ENCODE assay signal across 1 cellular context in the genomic region with DNA sequence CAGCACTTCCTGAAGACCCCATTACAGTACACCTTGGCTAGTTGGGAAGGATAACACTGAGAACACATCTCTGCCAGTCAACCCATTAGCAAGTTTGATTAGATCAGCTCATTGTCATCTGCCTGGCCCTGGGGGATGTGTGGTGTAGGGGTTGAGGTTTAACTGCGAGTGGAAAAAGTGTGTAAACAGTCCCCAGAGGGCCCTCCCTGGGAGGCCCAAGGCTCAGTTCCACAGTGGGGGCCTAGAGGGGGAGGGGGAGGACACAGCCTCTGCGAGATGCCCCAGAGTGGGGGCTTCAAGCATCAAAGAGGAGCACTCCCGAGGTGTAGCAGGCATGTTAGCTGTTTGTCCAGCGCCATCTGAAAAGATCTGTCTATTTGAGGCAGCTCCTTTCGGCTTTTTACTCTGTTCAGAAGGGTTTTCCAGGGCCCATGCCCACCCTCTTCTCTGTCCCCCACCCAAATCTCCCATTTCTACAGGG.
TF ChIP-seq lines count a peak whose summit lies in the region.

No MANE protein-coding gene starts in this region.

TF ChIP-seq in K562, 482 proteins besides CTCF, POLR2A, EP300 and RAD21 (continued from another document):
- TF ChIP-seq, protein P1, sequence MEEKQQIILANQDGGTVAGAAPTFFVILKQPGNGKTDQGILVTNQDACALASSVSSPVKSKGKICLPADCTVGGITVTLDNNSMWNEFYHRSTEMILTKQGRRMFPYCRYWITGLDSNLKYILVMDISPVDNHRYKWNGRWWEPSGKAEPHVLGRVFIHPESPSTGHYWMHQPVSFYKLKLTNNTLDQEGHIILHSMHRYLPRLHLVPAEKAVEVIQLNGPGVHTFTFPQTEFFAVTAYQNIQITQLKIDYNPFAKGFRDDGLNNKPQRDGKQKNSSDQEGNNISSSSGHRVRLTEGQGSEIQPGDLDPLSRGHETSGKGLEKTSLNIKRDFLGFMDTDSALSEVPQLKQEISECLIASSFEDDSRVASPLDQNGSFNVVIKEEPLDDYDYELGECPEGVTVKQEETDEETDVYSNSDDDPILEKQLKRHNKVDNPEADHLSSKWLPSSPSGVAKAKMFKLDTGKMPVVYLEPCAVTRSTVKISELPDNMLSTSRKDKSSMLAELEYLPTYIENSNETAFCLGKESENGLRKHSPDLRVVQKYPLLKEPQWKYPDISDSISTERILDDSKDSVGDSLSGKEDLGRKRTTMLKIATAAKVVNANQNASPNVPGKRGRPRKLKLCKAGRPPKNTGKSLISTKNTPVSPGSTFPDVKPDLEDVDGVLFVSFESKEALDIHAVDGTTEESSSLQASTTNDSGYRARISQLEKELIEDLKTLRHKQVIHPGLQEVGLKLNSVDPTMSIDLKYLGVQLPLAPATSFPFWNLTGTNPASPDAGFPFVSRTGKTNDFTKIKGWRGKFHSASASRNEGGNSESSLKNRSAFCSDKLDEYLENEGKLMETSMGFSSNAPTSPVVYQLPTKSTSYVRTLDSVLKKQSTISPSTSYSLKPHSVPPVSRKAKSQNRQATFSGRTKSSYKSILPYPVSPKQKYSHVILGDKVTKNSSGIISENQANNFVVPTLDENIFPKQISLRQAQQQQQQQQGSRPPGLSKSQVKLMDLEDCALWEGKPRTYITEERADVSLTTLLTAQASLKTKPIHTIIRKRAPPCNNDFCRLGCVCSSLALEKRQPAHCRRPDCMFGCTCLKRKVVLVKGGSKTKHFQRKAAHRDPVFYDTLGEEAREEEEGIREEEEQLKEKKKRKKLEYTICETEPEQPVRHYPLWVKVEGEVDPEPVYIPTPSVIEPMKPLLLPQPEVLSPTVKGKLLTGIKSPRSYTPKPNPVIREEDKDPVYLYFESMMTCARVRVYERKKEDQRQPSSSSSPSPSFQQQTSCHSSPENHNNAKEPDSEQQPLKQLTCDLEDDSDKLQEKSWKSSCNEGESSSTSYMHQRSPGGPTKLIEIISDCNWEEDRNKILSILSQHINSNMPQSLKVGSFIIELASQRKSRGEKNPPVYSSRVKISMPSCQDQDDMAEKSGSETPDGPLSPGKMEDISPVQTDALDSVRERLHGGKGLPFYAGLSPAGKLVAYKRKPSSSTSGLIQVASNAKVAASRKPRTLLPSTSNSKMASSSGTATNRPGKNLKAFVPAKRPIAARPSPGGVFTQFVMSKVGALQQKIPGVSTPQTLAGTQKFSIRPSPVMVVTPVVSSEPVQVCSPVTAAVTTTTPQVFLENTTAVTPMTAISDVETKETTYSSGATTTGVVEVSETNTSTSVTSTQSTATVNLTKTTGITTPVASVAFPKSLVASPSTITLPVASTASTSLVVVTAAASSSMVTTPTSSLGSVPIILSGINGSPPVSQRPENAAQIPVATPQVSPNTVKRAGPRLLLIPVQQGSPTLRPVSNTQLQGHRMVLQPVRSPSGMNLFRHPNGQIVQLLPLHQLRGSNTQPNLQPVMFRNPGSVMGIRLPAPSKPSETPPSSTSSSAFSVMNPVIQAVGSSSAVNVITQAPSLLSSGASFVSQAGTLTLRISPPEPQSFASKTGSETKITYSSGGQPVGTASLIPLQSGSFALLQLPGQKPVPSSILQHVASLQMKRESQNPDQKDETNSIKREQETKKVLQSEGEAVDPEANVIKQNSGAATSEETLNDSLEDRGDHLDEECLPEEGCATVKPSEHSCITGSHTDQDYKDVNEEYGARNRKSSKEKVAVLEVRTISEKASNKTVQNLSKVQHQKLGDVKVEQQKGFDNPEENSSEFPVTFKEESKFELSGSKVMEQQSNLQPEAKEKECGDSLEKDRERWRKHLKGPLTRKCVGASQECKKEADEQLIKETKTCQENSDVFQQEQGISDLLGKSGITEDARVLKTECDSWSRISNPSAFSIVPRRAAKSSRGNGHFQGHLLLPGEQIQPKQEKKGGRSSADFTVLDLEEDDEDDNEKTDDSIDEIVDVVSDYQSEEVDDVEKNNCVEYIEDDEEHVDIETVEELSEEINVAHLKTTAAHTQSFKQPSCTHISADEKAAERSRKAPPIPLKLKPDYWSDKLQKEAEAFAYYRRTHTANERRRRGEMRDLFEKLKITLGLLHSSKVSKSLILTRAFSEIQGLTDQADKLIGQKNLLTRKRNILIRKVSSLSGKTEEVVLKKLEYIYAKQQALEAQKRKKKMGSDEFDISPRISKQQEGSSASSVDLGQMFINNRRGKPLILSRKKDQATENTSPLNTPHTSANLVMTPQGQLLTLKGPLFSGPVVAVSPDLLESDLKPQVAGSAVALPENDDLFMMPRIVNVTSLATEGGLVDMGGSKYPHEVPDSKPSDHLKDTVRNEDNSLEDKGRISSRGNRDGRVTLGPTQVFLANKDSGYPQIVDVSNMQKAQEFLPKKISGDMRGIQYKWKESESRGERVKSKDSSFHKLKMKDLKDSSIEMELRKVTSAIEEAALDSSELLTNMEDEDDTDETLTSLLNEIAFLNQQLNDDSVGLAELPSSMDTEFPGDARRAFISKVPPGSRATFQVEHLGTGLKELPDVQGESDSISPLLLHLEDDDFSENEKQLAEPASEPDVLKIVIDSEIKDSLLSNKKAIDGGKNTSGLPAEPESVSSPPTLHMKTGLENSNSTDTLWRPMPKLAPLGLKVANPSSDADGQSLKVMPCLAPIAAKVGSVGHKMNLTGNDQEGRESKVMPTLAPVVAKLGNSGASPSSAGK (IDR thresholded peaks at IDR 0.05): no peak
